ENCODE assay signal across 21 cellular contexts in the genomic region with DNA sequence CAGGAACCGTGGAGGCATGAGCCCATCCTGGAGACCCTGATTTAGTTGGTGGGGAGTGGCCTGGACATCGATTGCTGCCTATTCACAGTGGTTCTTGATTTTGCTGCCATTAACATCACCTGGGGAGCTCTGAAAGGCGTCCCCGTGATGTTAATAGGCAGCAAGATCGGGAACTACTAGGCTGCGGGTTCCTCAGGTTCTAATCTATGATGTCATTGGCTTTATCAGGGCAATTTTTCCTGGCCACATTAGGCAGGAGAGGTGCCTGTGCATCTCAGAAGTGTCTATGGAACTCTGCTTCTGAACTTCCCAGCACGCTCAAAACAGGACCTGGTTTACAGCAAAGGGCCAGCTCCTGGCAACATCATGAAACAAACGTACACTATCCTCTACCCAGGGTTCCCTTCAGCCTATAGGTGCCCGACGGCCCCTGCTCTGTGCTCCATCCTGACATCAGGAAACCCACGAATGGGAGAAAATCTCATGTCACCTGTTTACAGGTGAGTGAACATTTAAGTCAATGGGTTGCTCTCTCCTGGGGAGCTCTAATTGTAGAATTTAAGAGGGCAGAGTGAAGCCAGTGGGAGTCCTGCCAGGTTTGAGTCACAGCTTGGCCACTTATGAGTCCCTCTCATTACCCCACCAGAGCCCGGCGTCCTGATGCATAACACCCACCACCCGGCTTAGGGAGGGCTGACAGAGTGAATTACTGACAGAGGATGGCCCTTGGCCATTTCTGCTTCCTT. TPM values are rescaled to one million over a fixed set of nuclear protein-coding genes. Genes with fewer than 3 reads are reported as not detected.
DNase-seq lines count a peak whose midpoint lies in the region; ATAC-seq lines count a peak whose summit lies in the region.
"Had no signal": no experiment of that assay in that cellular context is flagged by ENCODE, and none has a peak within 500 bp of the region (broad histone marks: within the 10 kb centered on the region; RNA-seq: fewer than 3 reads in every experiment).

No MANE protein-coding gene starts in this region.

- no peak overlapping the region for H3K4me3 ChIP-seq in BLaER1 treated with 17β-estradiol and CSF1 and Interleukin-3, amounts not matched to agents 10 nM and 100 nM
- H3K4me3 ChIP-seq in MG63, result no peak overlapping the region

- H3K27ac ChIP-seq in BLaER1 treated with 17β-estradiol and CSF1 and Interleukin-3, amounts not matched to agents 10 nM and 100 nM, result peak overlapping the region in 8 of 11 experiments; percentile 67 to 83 (median 75); a peak in 15 of 22 replicates
- H3K27ac ChIP-seq: C4-2B had no signal

- peaks cover 0 to 6% (median 0%) of the 10 kb centered on the region in 11 experiments; a peak in 3 of 22 replicates for H3K36me3 ChIP-seq in BLaER1 treated with 17β-estradiol and CSF1 and Interleukin-3, amounts not matched to agents 10 nM and 100 nM
- H3K36me3 ChIP-seq in MG63, result no peaks in the 10 kb centered on the region

- no peak for ATAC-seq in HG02840 (IDR thresholded peaks at IDR 0.05; ENCODE audit: low FRiP score, unreplicated experiment)
- ATAC-seq: PC-3, SK-N-SH treated with all-trans-retinoic acid at 6 μM for 48 hours had no signal

- H4K20me1 ChIP-seq in BLaER1 treated with 17β-estradiol and CSF1 and Interleukin-3, amounts not matched to agents 10 nM and 100 nM, result no peaks in the 10 kb centered on the region

- H3K27me3 ChIP-seq in BLaER1 treated with 17β-estradiol and CSF1 and Interleukin-3, amounts not matched to agents 10 nM and 100 nM, result no peaks in the 10 kb centered on the region
- no peaks in the 10 kb centered on the region for H3K27me3 ChIP-seq in MG63

- H3K4me2 ChIP-seq in BLaER1 treated with 17β-estradiol and CSF1 and Interleukin-3, amounts not matched to agents 10 nM and 100 nM, result peak overlapping the region; percentile 75 to 91 (median 82)

- H3K4me1 ChIP-seq in BLaER1 treated with 17β-estradiol and CSF1 and Interleukin-3, amounts not matched to agents 10 nM and 100 nM, result peaks cover 42 to 65% (median 57%) of the 10 kb centered on the region in 10 experiments

- H3K9me3 ChIP-seq in BLaER1 treated with 17β-estradiol and CSF1 and Interleukin-3, amounts not matched to agents 10 nM and 100 nM (replicated peaks in 1 of 11), result peaks cover 29 to 51% (median 43%) of the 10 kb centered on the region in 11 experiments
- peaks cover 6% of the 10 kb centered on the region for H3K9me3 ChIP-seq in MG63

- peak; percentile 29 for DNase-seq in EH (ENCODE audit: low read depth)
- peak; percentile 47 for DNase-seq in MG63
- DNase-seq in kidney tubule cell (ENCODE audit: low spot score), result peak; percentile 19
- DNase-seq in mesenteric fat pad (ENCODE audit: low spot score), result no peak
- no peak for DNase-seq in GM19238 (ENCODE audit: insufficient read length, low spot score)
- DNase-seq: DND-41, GF-D8, NCI-H1417 treated with DMSO at 0.1 percent for 48 hours, NCI-H187 treated with DMSO at 0.1 percent for 48 hours, NCI-H2227 treated with DMSO at 0.1 percent for 48 hours, NCI-H510A treated with DMSO at 0.1 percent for 48 hours, NCI-H82, PC-3, RPMI8226, SHP77 treated with DMSO at 0.1 percent for 48 hours, T-helper 1 cell had no signal

- peak overlapping the region in 4 of 11 experiments; percentile 57 to 66 (median 60); a peak in 3 of 22 replicates for H3K9ac ChIP-seq in BLaER1 treated with 17β-estradiol and CSF1 and Interleukin-3, amounts not matched to agents 10 nM and 100 nM

RNA-seq across cellular contexts. Expression of a gene that starts 49.4 kb away (rescaled TPM):
- 3.0 and 5.4 TPM in 2 replicates for total RNA-seq in MG63 (2014; rRNA removed; shearing (Covaris generic); ENCODE audit: low replicate concordance)
- total RNA-seq in mesenteric fat pad, result 0.93 TPM
- total RNA-seq: HT-29 had no signal

Comparison
In these comparisons a context has a peak if more than half of its experiments do, and no peak if none do; other contexts are left out.
1. DNase-seq: peak in EH (single experiment), MG63 (single experiment) and kidney tubule cell (single experiment); none in mesenteric fat pad (single experiment) and GM19238 (single experiment).